ENCODE assay signal across 8 cellular contexts in the genomic region with DNA sequence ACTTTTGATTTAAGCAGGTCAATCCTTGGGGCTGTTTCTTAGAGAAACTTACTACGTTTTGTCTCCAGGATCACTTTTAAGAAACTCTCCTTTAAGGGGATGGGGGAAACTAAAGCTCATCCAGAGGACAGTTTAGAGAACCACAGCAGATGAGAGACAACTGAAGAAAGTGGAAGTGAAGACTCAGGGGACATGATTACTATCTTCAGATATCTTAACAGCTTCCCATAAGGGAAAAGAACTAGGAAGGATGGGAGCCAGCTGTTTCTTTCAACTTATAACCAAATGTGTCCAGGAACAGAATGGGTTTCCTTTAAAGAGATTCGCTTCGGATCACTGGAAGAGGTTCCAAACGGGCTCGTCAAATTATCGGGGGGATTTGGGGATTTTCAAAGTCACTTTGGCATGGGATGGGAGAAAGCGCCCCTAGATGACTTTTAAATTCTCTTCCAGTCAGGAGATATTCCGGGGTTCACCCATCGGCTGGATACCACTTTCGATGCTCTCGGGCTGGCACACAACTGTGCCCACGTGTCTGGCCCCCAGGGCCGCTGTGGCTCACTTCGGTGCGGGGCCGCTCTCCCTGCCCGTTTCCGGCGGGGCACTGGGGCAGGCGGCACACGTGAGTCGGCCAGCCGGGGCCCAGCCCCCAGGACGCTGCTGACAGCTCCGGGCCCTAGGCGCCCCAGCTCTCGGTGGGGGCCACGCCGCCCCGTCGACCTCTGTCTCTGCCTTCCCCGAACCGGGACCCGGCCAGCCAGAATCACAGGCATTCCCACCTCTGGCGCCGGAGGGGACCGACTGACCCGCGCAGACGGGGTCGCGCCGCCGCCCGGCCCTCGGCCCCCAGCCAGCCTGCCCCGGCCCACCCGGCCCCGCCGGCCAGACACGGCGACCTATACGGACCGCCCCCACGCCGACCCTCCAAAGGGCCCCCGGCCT. TPM values are rescaled to one million over a fixed set of nuclear protein-coding genes. Genes with fewer than 3 reads are reported as not detected.
DNase-seq lines count a peak whose midpoint lies in the region; ATAC-seq and TF ChIP-seq lines count a peak whose summit lies in the region.

No MANE protein-coding gene starts in this region.

- H3K4me1 ChIP-seq in foreskin keratinocyte (peaks cover 17% of the 10 kb centered on the region), neuron (ENCODE audit: insufficient read depth, low read length) (peaks cover 19% of the 10 kb centered on the region), tibial nerve (peaks cover 0 to 43% (median 8%) of the 10 kb centered on the region in 4 donors)

- H3K36me3 ChIP-seq in neuron (ENCODE audit: insufficient read depth, low read length) (peaks cover 3% of the 10 kb centered on the region), tibial nerve (no peaks in the 10 kb centered on the region)

- DNase-seq in ACHN = peak; percentile 55
- peak; percentile 67 for DNase-seq in OCI-M1 (lab: John Stamatoyannopoulos, UW)
- peak; percentile 24 for DNase-seq in activated T-helper 9 cell treated with anti-CD3 and anti-CD28 coated beads, Interleukin-2, amount 50 U/mL, for 16 hours (ENCODE audit: low read depth)
- no peak for DNase-seq in foreskin keratinocyte
- DNase-seq in tibial nerve (ENCODE audit: low spot score in 2 of 2) = peak; percentile 19 to 22

- in situ Hi-C loops in ACHN (cut with HindIII; ENCODE audit: low pct_ligation_motif_present, low pct_unique_long_range_greater_than_20kb, low sequenced_read_pairs) = no loop called here

- no peak for TF ChIP-seq POLR2A in tibial nerve (IDR thresholded peaks at IDR 0.05)

- H3K27ac ChIP-seq in foreskin keratinocyte (peak overlapping the region; percentile 80), tibial nerve (peak overlapping the region; percentile 94 to 99 (median 97))

- TF ChIP-seq CTCF in foreskin keratinocyte (conservative IDR thresholded peaks at IDR 0.05) (no peak), tibial nerve (IDR thresholded peaks at IDR 0.05) (no peak)

- peak overlapping the region; percentile 95 for H2AFZ ChIP-seq in neuron (ENCODE audit: low read depth, low read length)

- H3K9me3 ChIP-seq in neuron (ENCODE audit: low read length) = no peaks in the 10 kb centered on the region
- H3K9me3 ChIP-seq in tibial nerve = no peaks in the 10 kb centered on the region

- H3K4me3 ChIP-seq in neuron (ENCODE audit: low read length) = peak overlapping the region; percentile 81
- H3K4me3 ChIP-seq in tibial nerve = peak overlapping the region; percentile 75 to 90 (median 86)

- TF ChIP-seq EP300 in tibial nerve (IDR thresholded peaks at IDR 0.05) = peak in 1 of 2 donors; percentile 44

- WGBS in tibial nerve, 2 donors = 4% methylated on average over 25 to 38 of the region's 57 CpGs

- ATAC-seq in GM18511 (IDR thresholded peaks at IDR 0.05; ENCODE audit: unreplicated experiment) (peak; percentile 68), HG03095 (IDR thresholded peaks at IDR 0.05; ENCODE audit: unreplicated experiment) (peak; percentile 57), foreskin keratinocyte (peak; percentile 56)

- no peaks in the 10 kb centered on the region for H3K27me3 ChIP-seq in foreskin keratinocyte
- H3K27me3 ChIP-seq in neuron (ENCODE audit: insufficient read depth, low read length) = no peaks in the 10 kb centered on the region
- H3K27me3 ChIP-seq in tibial nerve = no peaks in the 10 kb centered on the region

RNA-seq across cellular contexts. Expression of a gene that starts 1.0 kb away (rescaled TPM):
- total RNA-seq in foreskin keratinocyte = 22.3 and 24.5 TPM in 2 replicates
- 16.8 and 19.9 TPM in 2 replicates for polyA plus RNA-seq in foreskin keratinocyte
- total RNA-seq in tibial nerve = 10 to 100 TPM; 30.6 to 72.9 (median 36.3) TPM

Comparison
In these comparisons a context has a peak if more than half of its experiments do, and no peak if none do; other contexts are left out.
1. DNase-seq: peak in ACHN (single experiment), OCI-M1 (single experiment), activated T-helper 9 cell treated with anti-CD3 and anti-CD28 coated beads, Interleukin-2, amount 50 U/mL, for 16 hours (single experiment) and tibial nerve (2 of 2); none in foreskin keratinocyte (0 of 2).
2. Peak in every context shown above with its lines, with median percentiles within 50 percentile points of each other: ATAC-seq.